ENCODE assay signal across 11 cellular contexts in the genomic region with DNA sequence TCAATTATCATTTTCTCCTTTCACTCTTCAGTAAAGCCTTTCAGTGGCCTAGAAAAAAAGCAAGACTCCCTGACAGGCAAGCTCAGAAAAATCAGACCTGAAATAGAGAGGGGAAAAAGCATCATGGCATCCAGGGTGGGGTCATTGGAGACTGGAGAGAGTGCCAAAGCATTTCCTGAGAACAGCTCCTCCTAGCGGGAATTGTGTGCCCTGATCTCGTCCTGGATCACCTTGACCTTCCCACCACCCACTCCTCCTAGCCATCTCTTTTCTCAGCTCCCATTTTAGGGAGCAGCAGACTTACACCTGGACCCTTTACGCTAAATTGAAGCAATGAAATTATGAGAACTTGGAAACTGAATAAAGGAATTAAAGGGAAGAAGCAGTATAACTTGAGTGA.
DNase-seq lines count a peak whose midpoint lies in the region; ATAC-seq and TF ChIP-seq lines count a peak whose summit lies in the region.
"Had no signal": no experiment of that assay in that cellular context is flagged by ENCODE, and none has a peak within 500 bp of the region (broad histone marks: within the 10 kb centered on the region; RNA-seq: fewer than 3 reads in every experiment).

No MANE protein-coding gene starts in this region.

- H3F3A ChIP-seq in OCI-LY1 (ENCODE audit: insufficient read depth, low read length) = no peaks in the 10 kb centered on the region

- no peak overlapping the region for H2AFZ ChIP-seq in OCI-LY1 (ENCODE audit: low read length)

- no peaks in the 10 kb centered on the region for H3K4me1 ChIP-seq in OCI-LY1 (ENCODE audit: insufficient read depth, low read length, severe bottlenecking)

- no peaks in the 10 kb centered on the region for H3K79me2 ChIP-seq in OCI-LY1 (ENCODE audit: insufficient read depth, low read length)

- no peaks in the 10 kb centered on the region for H3K36me3 ChIP-seq in OCI-LY1 (ENCODE audit: insufficient read depth, low read length)

- TF ChIP-seq CTCF in 22Rv1 (IDR thresholded peaks at IDR 0.05) (peak; percentile 59), OCI-LY1 (IDR thresholded peaks at IDR 0.05; ENCODE audit: low read length) (peak; percentile 45; the same call in 1 of the 2 replicates), epithelial cell of proximal tubule (conservative IDR thresholded peaks at IDR 0.05; ENCODE audit: low read depth, low read length) (peak; percentile 38)

- H3K27me3 ChIP-seq in OCI-LY1 (ENCODE audit: insufficient read depth, low read length) = no peaks in the 10 kb centered on the region

- H4K20me1 ChIP-seq in OCI-LY1 (ENCODE audit: insufficient read depth, low read length) = no peaks in the 10 kb centered on the region

- no peaks in the 10 kb centered on the region for H3K9me2 ChIP-seq in OCI-LY1 (ENCODE audit: low read depth, low read length)

- DNase-seq in epithelial cell of proximal tubule (ENCODE audit: low read depth) = no peak
- DNase-seq in NCI-H748 (lab: John Stamatoyannopoulos, UW; ENCODE audit: unreplicated experiment) = no peak
- DNase-seq in GM19240 (ENCODE audit: insufficient read length, low spot score) = no peak
- DNase-seq: activated CD4-positive, alpha-beta T cell treated with anti-CD3 and anti-CD28 coated beads for 1 hour; Right ventricle myocardium superior had no signal

- H3K4me2 ChIP-seq in OCI-LY1 (ENCODE audit: low read length) = no peak overlapping the region

- H3K27ac ChIP-seq in 22Rv1 (no peak overlapping the region), OCI-LY1 (ENCODE audit: low read depth, low read length, poor library complexity, severe bottlenecking) (no peak overlapping the region)

- ATAC-seq in GM21367 (IDR thresholded peaks at IDR 0.05; ENCODE audit: unreplicated experiment) (peak; percentile 65), HG03025 (IDR thresholded peaks at IDR 0.05; ENCODE audit: low FRiP score, unreplicated experiment) (no peak), HG03571 (IDR thresholded peaks at IDR 0.05; ENCODE audit: unreplicated experiment) (no peak)
- ATAC-seq: stimulated activated effector memory CD8-positive, alpha-beta T cell treated with anti-CD3 and anti-CD28 coated beads, Interleukin-12 subunit alpha, Interleukin-12 subunit beta, amount 100 ng/mL, for 72 hours had no signal

- no peaks in the 10 kb centered on the region for H3K9me3 ChIP-seq in OCI-LY1 (ENCODE audit: low read length)

- H3K4me3 ChIP-seq in OCI-LY1 (ENCODE audit: low read depth, low read length, poor library complexity, severe bottlenecking) (no peak overlapping the region), epithelial cell of proximal tubule (ENCODE audit: low read depth, low read length) (no peak overlapping the region)

- no peak overlapping the region for H3K9ac ChIP-seq in OCI-LY1 (ENCODE audit: low read length)
